ENCODE assay signal across 17 cellular contexts in the genomic region with DNA sequence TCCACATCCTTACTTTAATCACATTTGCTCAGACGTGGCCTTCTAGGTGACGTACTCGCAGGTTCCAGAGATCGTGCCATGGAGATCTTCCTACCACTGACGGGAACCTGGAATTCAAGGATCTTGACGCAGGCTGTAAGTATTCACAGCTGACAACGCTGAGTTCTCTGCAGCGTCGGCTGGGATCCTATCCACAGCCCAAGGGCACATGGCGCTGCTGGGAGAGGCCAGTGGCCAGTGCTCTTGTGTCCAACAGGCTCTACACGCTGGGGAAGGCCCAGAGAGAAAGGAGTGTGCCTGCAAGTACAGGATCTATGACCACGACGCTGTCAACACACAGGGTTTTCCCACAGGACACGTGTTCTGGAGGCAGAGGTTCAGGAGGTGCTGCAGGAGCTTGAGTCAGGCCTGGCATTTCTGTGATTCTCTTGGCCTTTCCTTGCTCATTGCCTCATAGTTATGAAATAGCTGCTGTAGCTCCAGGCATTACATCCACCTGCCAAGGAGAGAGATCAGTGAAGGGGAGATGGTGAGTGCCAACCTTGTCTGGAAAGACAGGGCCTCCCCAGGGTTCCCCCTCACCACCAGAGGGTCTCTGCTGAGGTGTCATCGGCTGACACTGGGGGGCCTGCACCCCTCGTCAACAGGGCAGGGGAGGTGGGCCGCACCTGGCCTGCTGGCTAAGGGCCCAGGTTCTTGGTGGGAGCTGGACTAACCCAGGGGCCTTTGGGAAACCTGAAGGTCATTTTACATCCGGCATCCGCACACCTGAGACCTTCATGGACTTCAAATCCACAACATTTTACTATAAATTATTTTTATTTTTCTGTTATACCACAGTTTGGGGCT. TPM values are rescaled to one million over a fixed set of nuclear protein-coding genes. Genes with fewer than 3 reads are reported as not detected.
A peak's percentile ranks its signal among the peaks of the same experiment; 100 is the strongest.
DNase-seq lines count a peak whose midpoint lies in the region; ATAC-seq and TF ChIP-seq lines count a peak whose summit lies in the region.
"Had no signal": no experiment of that assay in that cellular context is flagged by ENCODE, and none has a peak within 500 bp of the region (broad histone marks: within the 10 kb centered on the region; RNA-seq: fewer than 3 reads in every experiment).

No MANE protein-coding gene starts in this region.

- CTCF ChIA-PET in WTC11 (lab: Charles Lee): no interaction called here

- H3K9me3 Mint-ChIP-seq in WTC11: no peaks in the 10 kb centered on the region
- H3K9me3 Mint-ChIP-seq: CD8-positive, alpha-beta memory T cell had no signal

- no peaks in the 10 kb centered on the region for H3K4me1 ChIP-seq in foreskin keratinocyte
- H3K4me1 ChIP-seq: BE2C had no signal

- ATAC-seq in WTC11 (no peak), foreskin keratinocyte (no peak), HG03139 (IDR thresholded peaks at IDR 0.05; ENCODE audit: unreplicated experiment) (no peak)

- no peaks in the 10 kb centered on the region for H3K36me3 Mint-ChIP-seq in WTC11
- H3K36me3 Mint-ChIP-seq: CD4-positive, CD25-positive, alpha-beta regulatory T cell had no signal

- H3K27me3 ChIP-seq in foreskin keratinocyte: no peaks in the 10 kb centered on the region
- H3K27me3 ChIP-seq: BE2C had no signal

- DNase-seq in ELR (ENCODE audit: low read depth) (peak; percentile 24), WTC11 (ENCODE audit: low spot score) (no peak), iris pigment epithelial cell (ENCODE audit: low read depth) (peak; percentile 11), foreskin keratinocyte (no peak), HuH-7 (ENCODE audit: low spot score) (no peak)
- DNase-seq: ACHN; BE2C; C1 segment of cervical spinal cord; CD4-positive, CD25-positive, alpha-beta regulatory T cell; COR-L47; DMS 273 treated with DMSO at 0.1 percent for 48 hours; DND-41; GDM1; GM23248 had no signal

- H3K4me1 Mint-ChIP-seq in WTC11: peaks cover under 1% of the 10 kb centered on the region; the same call in 1 of the 2 replicates

- TF ChIP-seq CTCF in WTC11 (IDR thresholded peaks at IDR 0.05) (no peak), foreskin keratinocyte (conservative IDR thresholded peaks at IDR 0.05) (no peak)

- no peak overlapping the region for H3K27ac ChIP-seq in foreskin keratinocyte
- H3K27ac ChIP-seq: GM23248 had no signal

- H3K4me3 Mint-ChIP-seq in WTC11: no peak overlapping the region
- H3K4me3 Mint-ChIP-seq: CD8-positive, alpha-beta memory T cell had no signal

- no peak overlapping the region for H3K27ac Mint-ChIP-seq in WTC11
- H3K27ac Mint-ChIP-seq: CD4-positive, CD25-positive, alpha-beta regulatory T cell; CD8-positive, alpha-beta memory T cell had no signal

- POLR2A ChIA-PET in WTC11 (lab: Charles Lee): no interaction called here

- H3K27me3 Mint-ChIP-seq in WTC11 (ENCODE audit: low read depth): peaks cover 99% of the 10 kb centered on the region
- H3K27me3 Mint-ChIP-seq: CD4-positive, CD25-positive, alpha-beta regulatory T cell had no signal

TF ChIP-seq in WTC11, 78 proteins besides CTCF, POLR2A, EP300 and RAD21:
- 0 out of 2 replicates have a peak, but pooled peaks have one; percentile 43 for TF ChIP-seq GTF2I (CRISPR knock-in tag; conservative IDR thresholded peaks at IDR 0.05)
- TF ChIP-seq, protein P1, sequence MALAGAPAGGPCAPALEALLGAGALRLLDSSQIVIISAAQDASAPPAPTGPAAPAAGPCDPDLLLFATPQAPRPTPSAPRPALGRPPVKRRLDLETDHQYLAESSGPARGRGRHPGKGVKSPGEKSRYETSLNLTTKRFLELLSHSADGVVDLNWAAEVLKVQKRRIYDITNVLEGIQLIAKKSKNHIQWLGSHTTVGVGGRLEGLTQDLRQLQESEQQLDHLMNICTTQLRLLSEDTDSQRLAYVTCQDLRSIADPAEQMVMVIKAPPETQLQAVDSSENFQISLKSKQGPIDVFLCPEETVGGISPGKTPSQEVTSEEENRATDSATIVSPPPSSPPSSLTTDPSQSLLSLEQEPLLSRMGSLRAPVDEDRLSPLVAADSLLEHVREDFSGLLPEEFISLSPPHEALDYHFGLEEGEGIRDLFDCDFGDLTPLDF (CRISPR knock-in tag; IDR thresholded peaks at IDR 0.05): no peak
- no peak for TF ChIP-seq SP1 (CRISPR knock-in tag; conservative IDR thresholded peaks at IDR 0.05)
- TF ChIP-seq, protein P2, sequence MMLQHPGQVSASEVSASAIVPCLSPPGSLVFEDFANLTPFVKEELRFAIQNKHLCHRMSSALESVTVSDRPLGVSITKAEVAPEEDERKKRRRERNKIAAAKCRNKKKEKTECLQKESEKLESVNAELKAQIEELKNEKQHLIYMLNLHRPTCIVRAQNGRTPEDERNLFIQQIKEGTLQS (CRISPR knock-in tag; conservative IDR thresholded peaks at IDR 0.05): no peak
- TF ChIP-seq ATF1 (CRISPR knock-in tag; IDR thresholded peaks at IDR 0.05): no peak
- TF ChIP-seq CREM (CRISPR knock-in tag; IDR thresholded peaks at IDR 0.05): no peak
- TF ChIP-seq FOXP1 (CRISPR knock-in tag; IDR thresholded peaks at IDR 0.05; ENCODE audit: borderline replicate concordance): no peak
- TF ChIP-seq, protein P3, sequence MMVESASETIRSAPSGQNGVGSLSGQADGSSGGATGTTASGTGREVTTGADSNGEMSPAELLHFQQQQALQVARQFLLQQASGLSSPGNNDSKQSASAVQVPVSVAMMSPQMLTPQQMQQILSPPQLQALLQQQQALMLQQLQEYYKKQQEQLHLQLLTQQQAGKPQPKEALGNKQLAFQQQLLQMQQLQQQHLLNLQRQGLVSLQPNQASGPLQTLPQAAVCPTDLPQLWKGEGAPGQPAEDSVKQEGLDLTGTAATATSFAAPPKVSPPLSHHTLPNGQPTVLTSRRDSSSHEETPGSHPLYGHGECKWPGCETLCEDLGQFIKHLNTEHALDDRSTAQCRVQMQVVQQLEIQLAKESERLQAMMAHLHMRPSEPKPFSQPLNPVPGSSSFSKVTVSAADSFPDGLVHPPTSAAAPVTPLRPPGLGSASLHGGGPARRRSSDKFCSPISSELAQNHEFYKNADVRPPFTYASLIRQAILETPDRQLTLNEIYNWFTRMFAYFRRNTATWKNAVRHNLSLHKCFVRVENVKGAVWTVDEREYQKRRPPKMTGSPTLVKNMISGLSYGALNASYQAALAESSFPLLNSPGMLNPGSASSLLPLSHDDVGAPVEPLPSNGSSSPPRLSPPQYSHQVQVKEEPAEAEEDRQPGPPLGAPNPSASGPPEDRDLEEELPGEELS (CRISPR knock-in tag; IDR thresholded peaks at IDR 0.05): no peak
- no peak for TF ChIP-seq ZNF396 (CRISPR knock-in tag; IDR thresholded peaks at IDR 0.05; ENCODE audit: borderline replicate concordance)
TF ChIP-seq in WTC11: peak in this region for 1.

RNA-seq across cellular contexts. Expression of a gene that starts 21.3 kb away (rescaled TPM):
- 0.24 TPM in 1 of 3 replicates, not detected in the others for total RNA-seq in WTC11 (2021)
- total RNA-seq in foreskin keratinocyte: not detected in 2 replicates
- polyA plus RNA-seq in foreskin keratinocyte: not detected in 2 replicates
- total RNA-seq: CD4-positive, CD25-positive, alpha-beta regulatory T cell; CD8-positive, alpha-beta memory T cell; GM23248; H4 had no signal
- polyA plus RNA-seq: CD4-positive, CD25-positive, alpha-beta regulatory T cell; CD8-positive, alpha-beta memory T cell; GM23248 had no signal

RNA-seq across cellular contexts. Expression of a gene that starts 29.5 kb away (rescaled TPM):
- total RNA-seq in WTC11 (2021): 1.6 to 2.6 TPM (median 2.1 TPM) in 3 replicates
- total RNA-seq in foreskin keratinocyte: not detected in 2 replicates
- polyA plus RNA-seq in foreskin keratinocyte: not detected in 2 replicates
- total RNA-seq: CD4-positive, CD25-positive, alpha-beta regulatory T cell; CD8-positive, alpha-beta memory T cell; GM23248; H4 had no signal
- polyA plus RNA-seq: CD4-positive, CD25-positive, alpha-beta regulatory T cell; CD8-positive, alpha-beta memory T cell; GM23248 had no signal

Comparison
In these comparisons a context has a peak if more than half of its experiments do, and no peak if none do; other contexts are left out.
1. DNase-seq: peak in ELR (single experiment) and iris pigment epithelial cell (single experiment); none in WTC11 (single experiment), foreskin keratinocyte (0 of 2) and HuH-7 (single experiment).